Comparison of ENCODE assay signal across 10 cellular contexts in genomic region chr16:11094838-11095565, GRCh38.
DNase-seq lines count a peak whose midpoint lies in the region; ATAC-seq and TF ChIP-seq lines count a peak whose summit lies in the region.
"Had no signal": no experiment of that assay in that cellular context is flagged by ENCODE, and none has a peak within 500 bp of the region (broad histone marks: within the 10 kb centered on the region; RNA-seq: fewer than 3 reads in every experiment).

No MANE protein-coding gene starts in this region.

- H3K4me3 Mint-ChIP-seq in CD4-positive, alpha-beta memory T cell: peak overlapping the region in 5 of 8 donors; percentile 24 to 60 (median 51)
- H3K4me3 Mint-ChIP-seq in neural progenitor cell: no peak overlapping the region

- no peaks in the 10 kb centered on the region for H3K9me3 Mint-ChIP-seq in CD4-positive, alpha-beta memory T cell
- no peaks in the 10 kb centered on the region for H3K9me3 Mint-ChIP-seq in neural progenitor cell

- peak overlapping the region; percentile 49 to 91 (median 86) for H3K27ac Mint-ChIP-seq in CD4-positive, alpha-beta memory T cell
- H3K27ac Mint-ChIP-seq in neural progenitor cell: peak overlapping the region; percentile 91

- H3K27ac ChIP-seq in CD4-positive, alpha-beta memory T cell (ENCODE audit: low read depth, low read length): peak overlapping the region; percentile 37
- H3K27ac ChIP-seq in neural progenitor cell: no peak overlapping the region

- no peaks in the 10 kb centered on the region for H4K20me1 ChIP-seq in neural progenitor cell (ENCODE audit: low read depth)

- H3K4me3 ChIP-seq in CD4-positive, alpha-beta memory T cell (ENCODE audit: low read length in 2 of 2): no peak overlapping the region
- H3K4me3 ChIP-seq in neural progenitor cell (no peak overlapping the region), H7 (ENCODE audit: insufficient read depth, low read depth, low read length) (no peak overlapping the region)

- peaks cover 29 to 46% (median 40%) of the 10 kb centered on the region in 4 donors for H3K4me1 Mint-ChIP-seq in CD4-positive, alpha-beta memory T cell
- peaks cover 39% of the 10 kb centered on the region for H3K4me1 Mint-ChIP-seq in neural progenitor cell

- POLR2A ChIA-PET in CD4-positive, alpha-beta memory T cell (lab: Charles Lee; ENCODE audit: partially characterized antibody): interaction anchor here (0.7 to 1.8 kb wide), 2 partner anchors 40 to 161 kb away, joined by 3 to 7 read pairs; partner anchors contain the start of gene SOCS1

- H3K27me3 ChIP-seq in CD4-positive, alpha-beta memory T cell (ENCODE audit: insufficient read depth, low read length): no peaks in the 10 kb centered on the region
- H3K27me3 ChIP-seq in neural progenitor cell (no peaks in the 10 kb centered on the region), H7 (ENCODE audit: control insufficient read depth, insufficient read depth, low read length) (no peaks in the 10 kb centered on the region)

- H3K4me1 ChIP-seq in CD4-positive, alpha-beta memory T cell (ENCODE audit: insufficient read depth, low read length): peaks cover 55% of the 10 kb centered on the region
- H3K4me1 ChIP-seq in neural progenitor cell: peaks cover 8% of the 10 kb centered on the region

- intact Hi-C loops in CD4-positive, alpha-beta memory T cell (cut with micrococcal nuclease): no loop called here
- intact Hi-C loops in left colon (cut with DNase I, micrococcal nuclease): no loop called here

- CTCF ChIA-PET in CD4-positive, alpha-beta memory T cell (lab: Charles Lee; ENCODE audit: partially characterized antibody): interaction anchor here (0.7 to 1.8 kb wide), 4 partner anchors 11 to 472 kb away, joined by 3 to 5 read pairs (median 4); no protein-coding TSS in a partner anchor

- H3K27me3 Mint-ChIP-seq in CD4-positive, alpha-beta memory T cell: no peaks in the 10 kb centered on the region
- peaks cover 4% of the 10 kb centered on the region for H3K27me3 Mint-ChIP-seq in neural progenitor cell (ENCODE audit: insufficient read depth, low read depth)

- H3K9me3 ChIP-seq in CD4-positive, alpha-beta memory T cell (ENCODE audit: control insufficient read depth in 1 of 2, low read length in 2 of 2): no peaks in the 10 kb centered on the region
- H3K9me3 ChIP-seq in neural progenitor cell (ENCODE audit: low read depth): no peaks in the 10 kb centered on the region

- TF ChIP-seq CTCF in neural progenitor cell (IDR thresholded peaks at IDR 0.05): no peak

- H3K4me2 ChIP-seq in neural progenitor cell: no peak overlapping the region

- no peaks in the 10 kb centered on the region for H3K36me3 ChIP-seq in CD4-positive, alpha-beta memory T cell (ENCODE audit: insufficient read depth, low read length)
- no peaks in the 10 kb centered on the region for H3K36me3 ChIP-seq in neural progenitor cell
- no peaks in the 10 kb centered on the region for H3K36me3 ChIP-seq in H7 (replicated peaks; ENCODE audit: control insufficient read depth, insufficient read depth, low read length)

- ATAC-seq in HG03159 (IDR thresholded peaks at IDR 0.05; ENCODE audit: unreplicated experiment): peak; percentile 40
- ATAC-seq in left colon: no peak
- no peak for ATAC-seq in GM21786 (IDR thresholded peaks at IDR 0.05; ENCODE audit: unreplicated experiment)

- no peaks in the 10 kb centered on the region for H3K79me2 ChIP-seq in neural progenitor cell (ENCODE audit: low read depth)

- DNase-seq in CD4-positive, alpha-beta memory T cell: peak in 2 of 5 donors; percentile 20 to 54
- DNase-seq in activated naive CD4-positive, alpha-beta T cell treated with anti-CD3 and anti-CD28 coated beads, Interleukin-2, amount 50 U/mL, for 16 hours: peak; percentile 41
- DNase-seq in neural progenitor cell (ENCODE audit: low spot score) (no peak), left colon (no peak), H7 (no peak), kidney tubule cell (ENCODE audit: low spot score) (no peak)
- DNase-seq: activated gamma-delta T cell treated with Interleukin-2 at 50 U/mL for 16 hours, NCI-H146 had no signal

- peaks cover 9 to 17% of the 10 kb centered on the region in 2 donors for H3K36me3 Mint-ChIP-seq in CD4-positive, alpha-beta memory T cell
- peaks cover 2% of the 10 kb centered on the region for H3K36me3 Mint-ChIP-seq in neural progenitor cell

- no peaks in the 10 kb centered on the region for H3F3A ChIP-seq in neural progenitor cell (ENCODE audit: low read depth)

- H2AFZ ChIP-seq in neural progenitor cell (replicated peaks): no peak overlapping the region

- H3K9ac ChIP-seq in neural progenitor cell: no peak overlapping the region
